12 cellular contexts compared by ENCODE assay signal in genomic region chr15:75149911-75150709, GRCh38. TPM values are rescaled to one million over a fixed set of nuclear protein-coding genes. Genes with fewer than 3 reads are reported as not detected.
A peak's percentile ranks its signal among the peaks of the same experiment; 100 is the strongest.
DNase-seq lines count a peak whose midpoint lies in the region; ATAC-seq and TF ChIP-seq lines count a peak whose summit lies in the region.
"Had no signal": no experiment of that assay in that cellular context is flagged by ENCODE, and none has a peak within 500 bp of the region (broad histone marks: within the 10 kb centered on the region; RNA-seq: fewer than 3 reads in every experiment).

No MANE protein-coding gene starts in this region.

- TF ChIP-seq CTCF in AG09319 (IDR thresholded peaks at IDR 0.05; ENCODE audit: low read depth, low read length) (no peak), gastroesophageal sphincter (IDR thresholded peaks at IDR 0.05) (no peak), BE2C (IDR thresholded peaks at IDR 0.05; ENCODE audit: low read depth, low read length) (no peak)

- H3K36me3 Mint-ChIP-seq in naive thymus-derived CD4-positive, alpha-beta T cell = peaks cover 0 to 14% (median 0%) of the 10 kb centered on the region in 5 donors

- H3K4me1 Mint-ChIP-seq in naive thymus-derived CD4-positive, alpha-beta T cell = peaks cover 0 to 41% (median 8%) of the 10 kb centered on the region in 7 donors

- CTCF ChIA-PET in naive thymus-derived CD4-positive, alpha-beta T cell (lab: Charles Lee) = no interaction called here

- H3K27me3 ChIP-seq in gastroesophageal sphincter = no peaks in the 10 kb centered on the region
- H3K27me3 ChIP-seq in naive thymus-derived CD4-positive, alpha-beta T cell (ENCODE audit: control insufficient read depth in 2 of 2, insufficient read depth in 2 of 2, low read length in 2 of 2) = no peaks in the 10 kb centered on the region
- no peaks in the 10 kb centered on the region for H3K27me3 ChIP-seq in BE2C

- H3K9me3 Mint-ChIP-seq in naive thymus-derived CD4-positive, alpha-beta T cell = peaks cover 0 to 31% (median 2%) of the 10 kb centered on the region in 11 donors
- H3K9me3 Mint-ChIP-seq: central memory CD8-positive, alpha-beta T cell had no signal

- H3K36me3 ChIP-seq in gastroesophageal sphincter (no peaks in the 10 kb centered on the region), BE2C (no peaks in the 10 kb centered on the region)
- no peaks in the 10 kb centered on the region for H3K36me3 ChIP-seq in naive thymus-derived CD4-positive, alpha-beta T cell (ENCODE audit: control insufficient read depth in 2 of 3, insufficient read depth in 3 of 3, low read length in 3 of 3)

- no peak for TF ChIP-seq POLR2A in gastroesophageal sphincter (IDR thresholded peaks at IDR 0.05)

- DNase-seq in AG09319 (ENCODE audit: extremely low read depth, low read depth) (peak; percentile 57), H4 (ENCODE audit: low spot score) (peak; percentile 81), UCSD-AML1 (lab: John Stamatoyannopoulos, UW; ENCODE audit: unreplicated experiment) (peak; percentile 48), BE2C (no peak)
- DNase-seq in naive thymus-derived CD4-positive, alpha-beta T cell = no peak
- DNase-seq: activated CD4-positive, alpha-beta T cell treated with anti-CD3 and anti-CD28 coated beads, Interleukin-2, amount 50 U/mL, for 48 hours; DND-41; NCI-H2029 had no signal

- WGBS in gastroesophageal sphincter (ENCODE audit: low coverage in 1 of 2), 2 donors = 68 to 69% methylated on average over 2 to 4 of the region's 4 CpGs

- peaks cover 0 to 9% (median 0%) of the 10 kb centered on the region in 5 donors for H3K27me3 Mint-ChIP-seq in naive thymus-derived CD4-positive, alpha-beta T cell
- H3K27me3 Mint-ChIP-seq: central memory CD8-positive, alpha-beta T cell had no signal

- H3K9me3 ChIP-seq in gastroesophageal sphincter (peaks cover 0 to 8% (median 0%) of the 10 kb centered on the region in 3 donors), BE2C (no peaks in the 10 kb centered on the region)
- H3K9me3 ChIP-seq in naive thymus-derived CD4-positive, alpha-beta T cell (ENCODE audit: control insufficient read depth in 2 of 3, low read length in 3 of 3) = peaks cover 0 to 9% (median 0%) of the 10 kb centered on the region in 3 experiments

- POLR2A ChIA-PET in naive thymus-derived CD4-positive, alpha-beta T cell (lab: Charles Lee) = no interaction called here

- H3K4me3 Mint-ChIP-seq in naive thymus-derived CD4-positive, alpha-beta T cell = no peak overlapping the region
- H3K4me3 Mint-ChIP-seq: central memory CD8-positive, alpha-beta T cell had no signal

- peaks cover 0 to 11% (median 0%) of the 10 kb centered on the region in 3 donors for H3K4me1 ChIP-seq in gastroesophageal sphincter
- H3K4me1 ChIP-seq in naive thymus-derived CD4-positive, alpha-beta T cell (ENCODE audit: control insufficient read depth in 2 of 2, insufficient read depth in 2 of 2, low read length in 2 of 2) = no peaks in the 10 kb centered on the region
- H3K4me1 ChIP-seq in BE2C = peaks cover 4% of the 10 kb centered on the region; the same call in 1 of the 2 replicates

- H3K27ac Mint-ChIP-seq in naive thymus-derived CD4-positive, alpha-beta T cell = no peak overlapping the region

- H3K4me3 ChIP-seq in gastroesophageal sphincter (no peak overlapping the region), BE2C (ENCODE audit: low read depth, low read length) (no peak overlapping the region)
- H3K4me3 ChIP-seq in naive thymus-derived CD4-positive, alpha-beta T cell (ENCODE audit: low read length) = no peak overlapping the region

- ATAC-seq in gastroesophageal sphincter = peak; percentile 70
- no peak for ATAC-seq in GM21619 (IDR thresholded peaks at IDR 0.05; ENCODE audit: unreplicated experiment)
- ATAC-seq in GM21526 (IDR thresholded peaks at IDR 0.05; ENCODE audit: low FRiP score, unreplicated experiment) = no peak
- ATAC-seq in naive thymus-derived CD4-positive, alpha-beta T cell = no peak

- H3K27ac ChIP-seq in gastroesophageal sphincter = no peak overlapping the region
- no peak overlapping the region for H3K27ac ChIP-seq in naive thymus-derived CD4-positive, alpha-beta T cell (ENCODE audit: low read depth, low read length)

- TF ChIP-seq EP300 in gastroesophageal sphincter (IDR thresholded peaks at IDR 0.05) = no peak

- intact Hi-C loops in naive thymus-derived CD4-positive, alpha-beta T cell (cut with micrococcal nuclease) = no loop called here

RNA-seq across cellular contexts. Expression of gene C15orf39, which starts 51.6 kb away (rescaled TPM):
- total RNA-seq in H4 (2014; rRNA removed; shearing (Covaris generic)) = 9.2 and 10.8 TPM in 2 replicates
- 10 to 100 TPM in 3 of 4 donors, 1 to 10 TPM in 1; 7.3 to 13.2 (median 11.5) TPM for total RNA-seq in gastroesophageal sphincter
- total RNA-seq in naive thymus-derived CD4-positive, alpha-beta T cell = 100 to 1,000 TPM in 1 of 5 experiments, 10 to 100 TPM in 4; 30.9 to 124 (median 50.5) TPM
- 1 to 10 TPM; 2.1 to 6.1 TPM for polyA plus RNA-seq in naive thymus-derived CD4-positive, alpha-beta T cell
- polyA plus RNA-seq in BE2C (2012; ENCODE audit: insufficient read depth, insufficient read length, low read depth) = 59.8 TPM

Comparison
In these comparisons a context has a peak if more than half of its experiments do, and no peak if none do; other contexts are left out.
1. DNase-seq: peak in AG09319 (single experiment), H4 (single experiment) and UCSD-AML1 (single experiment); none in naive thymus-derived CD4-positive, alpha-beta T cell (0 of 9) and BE2C (single experiment).